In the genomic region with DNA sequence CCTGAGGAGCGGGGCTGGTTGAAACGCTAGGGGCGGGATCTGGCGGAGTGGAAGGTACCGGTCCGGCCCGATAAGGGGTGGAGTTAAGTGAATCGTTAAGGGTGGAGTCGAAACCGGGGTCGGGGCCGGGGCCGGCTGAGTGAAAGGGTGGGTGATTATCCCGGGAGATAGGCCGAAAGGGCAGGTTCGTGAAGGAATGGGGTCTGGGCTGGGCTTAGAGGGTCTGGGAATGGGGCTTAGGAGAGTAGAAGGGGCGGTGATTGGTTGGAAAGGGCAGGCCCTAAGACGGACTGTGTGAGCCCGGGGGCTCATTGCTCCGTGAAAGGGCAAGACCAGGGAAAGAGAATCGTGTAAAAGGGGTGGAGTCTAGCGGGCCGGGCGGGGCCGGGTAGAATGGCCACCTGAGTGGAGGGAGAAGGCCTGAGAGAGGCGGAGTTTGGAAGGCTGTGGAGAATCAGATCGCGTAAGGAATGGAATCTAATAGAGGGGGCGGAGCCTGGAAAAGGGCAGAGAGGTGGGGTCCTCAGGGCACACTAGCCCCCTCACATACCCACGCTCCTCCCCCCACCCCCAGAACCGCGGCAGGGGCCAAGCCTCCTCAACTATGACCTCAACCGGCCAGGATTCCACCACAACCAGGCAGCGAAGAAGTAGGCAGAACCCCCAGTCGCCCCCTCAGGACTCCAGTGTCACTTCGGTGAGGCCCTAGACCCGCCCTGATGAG, we compare ENCODE assay signal across 1 cellular context.
TF ChIP-seq lines count a peak whose summit lies in the region.

No MANE protein-coding gene starts in this region.

TF ChIP-seq in neural cell, 6 proteins besides CTCF, POLR2A, EP300 and RAD21 (continued from another document):
- TF ChIP-seq, protein P1, sequence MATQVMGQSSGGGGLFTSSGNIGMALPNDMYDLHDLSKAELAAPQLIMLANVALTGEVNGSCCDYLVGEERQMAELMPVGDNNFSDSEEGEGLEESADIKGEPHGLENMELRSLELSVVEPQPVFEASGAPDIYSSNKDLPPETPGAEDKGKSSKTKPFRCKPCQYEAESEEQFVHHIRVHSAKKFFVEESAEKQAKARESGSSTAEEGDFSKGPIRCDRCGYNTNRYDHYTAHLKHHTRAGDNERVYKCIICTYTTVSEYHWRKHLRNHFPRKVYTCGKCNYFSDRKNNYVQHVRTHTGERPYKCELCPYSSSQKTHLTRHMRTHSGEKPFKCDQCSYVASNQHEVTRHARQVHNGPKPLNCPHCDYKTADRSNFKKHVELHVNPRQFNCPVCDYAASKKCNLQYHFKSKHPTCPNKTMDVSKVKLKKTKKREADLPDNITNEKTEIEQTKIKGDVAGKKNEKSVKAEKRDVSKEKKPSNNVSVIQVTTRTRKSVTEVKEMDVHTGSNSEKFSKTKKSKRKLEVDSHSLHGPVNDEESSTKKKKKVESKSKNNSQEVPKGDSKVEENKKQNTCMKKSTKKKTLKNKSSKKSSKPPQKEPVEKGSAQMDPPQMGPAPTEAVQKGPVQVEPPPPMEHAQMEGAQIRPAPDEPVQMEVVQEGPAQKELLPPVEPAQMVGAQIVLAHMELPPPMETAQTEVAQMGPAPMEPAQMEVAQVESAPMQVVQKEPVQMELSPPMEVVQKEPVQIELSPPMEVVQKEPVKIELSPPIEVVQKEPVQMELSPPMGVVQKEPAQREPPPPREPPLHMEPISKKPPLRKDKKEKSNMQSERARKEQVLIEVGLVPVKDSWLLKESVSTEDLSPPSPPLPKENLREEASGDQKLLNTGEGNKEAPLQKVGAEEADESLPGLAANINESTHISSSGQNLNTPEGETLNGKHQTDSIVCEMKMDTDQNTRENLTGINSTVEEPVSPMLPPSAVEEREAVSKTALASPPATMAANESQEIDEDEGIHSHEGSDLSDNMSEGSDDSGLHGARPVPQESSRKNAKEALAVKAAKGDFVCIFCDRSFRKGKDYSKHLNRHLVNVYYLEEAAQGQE (IDR thresholded peaks at IDR 0.05; ENCODE audit: borderline replicate concordance): peak; percentile 29
- TF ChIP-seq EZH2 (IDR thresholded peaks at IDR 0.05; ENCODE audit: borderline replicate concordance, insufficient read depth, low read length, poor library complexity, severe bottlenecking): no peak
